In the genomic region with DNA sequence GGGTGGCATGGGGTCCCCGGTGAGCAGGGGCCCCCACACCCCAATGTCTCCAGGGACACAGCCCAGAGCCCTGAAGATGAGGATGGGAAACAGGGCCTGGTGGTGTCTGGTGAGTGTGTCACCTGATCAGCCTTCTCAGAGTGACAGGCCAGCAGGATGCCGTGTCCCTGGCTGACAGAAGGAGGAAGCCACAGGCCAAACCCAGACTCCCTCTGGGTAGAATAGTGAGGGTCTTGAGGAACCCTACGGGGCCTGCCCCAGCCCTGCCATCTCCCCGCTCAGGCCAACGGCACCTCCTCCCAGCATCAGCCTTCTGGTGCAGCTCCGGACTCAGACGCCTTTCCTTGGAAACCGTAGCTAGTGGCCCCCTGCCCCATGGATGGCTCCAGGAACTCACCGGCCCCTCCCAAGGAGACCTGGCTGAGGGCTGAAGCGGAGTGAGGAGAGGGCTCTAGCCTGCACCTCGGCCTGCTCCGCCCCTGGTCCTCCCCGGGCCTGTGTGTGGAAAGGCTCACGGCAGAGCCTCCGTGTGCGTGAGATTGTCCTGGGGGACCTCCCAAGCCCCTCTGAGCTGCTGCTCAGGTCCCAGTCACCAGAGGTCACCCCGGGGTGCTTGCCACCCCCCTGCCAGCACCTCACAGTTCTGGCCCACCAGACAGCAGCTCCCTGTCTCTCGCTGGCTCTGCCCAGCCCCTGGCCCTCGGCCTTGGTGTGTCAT, we compare ENCODE assay signal across 9 cellular contexts. TPM values are rescaled to one million over a fixed set of nuclear protein-coding genes. Genes with fewer than 3 reads are reported as not detected.
DNase-seq lines count a peak whose midpoint lies in the region; ATAC-seq, FAIRE-seq and TF ChIP-seq lines count a peak whose summit lies in the region.
"Had no signal": no experiment of that assay in that cellular context is flagged by ENCODE, and none has a peak within 500 bp of the region (broad histone marks: within the 10 kb centered on the region; RNA-seq: fewer than 3 reads in every experiment).

No MANE protein-coding gene starts in this region.

- FAIRE-seq in frontal cortex (lab: Jason Lieb, UNC) = no peak
- FAIRE-seq in urothelium cell line (lab: Jason Lieb, UNC) = no peak

- H3K27ac Mint-ChIP-seq in activated naive CD4-positive, alpha-beta T cell treated with anti-CD3 and anti-CD28 coated beads, Interleukin-2, amount 10 ng/mL, durations not matched to agents 7 days and 5 days = peak overlapping the region; percentile 77
- peak overlapping the region; percentile 50 for H3K27ac Mint-ChIP-seq in activated naive CD8-positive, alpha-beta T cell
- H3K27ac Mint-ChIP-seq in memory B cell = peak overlapping the region; percentile 92

- TF ChIP-seq CTCF in upper lobe of right lung (IDR thresholded peaks at IDR 0.05) = no peak

- no peak for DNase-seq in activated naive CD4-positive, alpha-beta T cell treated with anti-CD3 and anti-CD28 coated beads, Interleukin-2, amount 10 ng/mL, durations not matched to agents 7 days and 5 days
- DNase-seq in activated naive CD4-positive, alpha-beta T cell treated with anti-CD3 and anti-CD28 coated beads, Interleukin-2, amount 50 U/mL, for 16 hours = no peak
- DNase-seq in memory B cell (ENCODE audit: low spot score in 2 of 2) (no peak), upper lobe of right lung (peak; percentile 63), NCI-H2196 (lab: John Stamatoyannopoulos, UW; ENCODE audit: unreplicated experiment) (no peak), frontal cortex (ENCODE audit: low spot score in 2 of 2) (no peak), urothelium cell line (ENCODE audit: low spot score) (no peak)

- H3K9me3 Mint-ChIP-seq in activated naive CD4-positive, alpha-beta T cell treated with anti-CD3 and anti-CD28 coated beads, Interleukin-2, amount 10 ng/mL, durations not matched to agents 7 days and 5 days = no peaks in the 10 kb centered on the region
- no peaks in the 10 kb centered on the region for H3K9me3 Mint-ChIP-seq in activated naive CD8-positive, alpha-beta T cell (ENCODE audit: low read depth)
- no peaks in the 10 kb centered on the region for H3K9me3 Mint-ChIP-seq in memory B cell

- H3K27me3 Mint-ChIP-seq in activated naive CD4-positive, alpha-beta T cell treated with anti-CD3 and anti-CD28 coated beads, Interleukin-2, amount 10 ng/mL, durations not matched to agents 7 days and 5 days = no peaks in the 10 kb centered on the region
- H3K27me3 Mint-ChIP-seq in activated naive CD8-positive, alpha-beta T cell = no peaks in the 10 kb centered on the region
- no peaks in the 10 kb centered on the region for H3K27me3 Mint-ChIP-seq in memory B cell

- peaks cover 69% of the 10 kb centered on the region for H3K4me1 Mint-ChIP-seq in activated naive CD4-positive, alpha-beta T cell treated with anti-CD3 and anti-CD28 coated beads, Interleukin-2, amount 10 ng/mL, durations not matched to agents 7 days and 5 days
- H3K4me1 Mint-ChIP-seq in activated naive CD8-positive, alpha-beta T cell (ENCODE audit: low read depth) = peaks cover 39% of the 10 kb centered on the region
- H3K4me1 Mint-ChIP-seq in memory B cell = peaks cover 35% of the 10 kb centered on the region

- H3K27me3 ChIP-seq in upper lobe of right lung = no peaks in the 10 kb centered on the region

- no peak for ATAC-seq in memory B cell (ENCODE audit: low read depth)
- peak; percentile 7 for ATAC-seq in upper lobe of right lung

- H3K9me3 ChIP-seq in upper lobe of right lung = no peaks in the 10 kb centered on the region

- intact Hi-C loops in upper lobe of right lung (cut with DNase I) = no loop called here

- CTCF ChIA-PET in activated naive CD4-positive, alpha-beta T cell treated with anti-CD3 and anti-CD28 coated beads, Interleukin-2, amount 10 ng/mL, durations not matched to agents 7 days and 5 days (lab: Charles Lee) = interaction anchor here (0.7 to 23.0 kb wide), 6 partner anchors 12 to 93 kb away, joined by 3 to 357 read pairs (median 4); no protein-coding TSS in a partner anchor

- H3K4me3 ChIP-seq in upper lobe of right lung = no peak overlapping the region

- H3K4me3 Mint-ChIP-seq in activated naive CD4-positive, alpha-beta T cell treated with anti-CD3 and anti-CD28 coated beads, Interleukin-2, amount 10 ng/mL, durations not matched to agents 7 days and 5 days = no peak overlapping the region
- peak overlapping the region; percentile 44 for H3K4me3 Mint-ChIP-seq in activated naive CD8-positive, alpha-beta T cell
- H3K4me3 Mint-ChIP-seq in memory B cell = no peak overlapping the region

- peaks cover 79% of the 10 kb centered on the region for H3K4me1 ChIP-seq in upper lobe of right lung

- peaks cover 6% of the 10 kb centered on the region for H3K36me3 Mint-ChIP-seq in activated naive CD4-positive, alpha-beta T cell treated with anti-CD3 and anti-CD28 coated beads, Interleukin-2, amount 10 ng/mL, durations not matched to agents 7 days and 5 days
- no peaks in the 10 kb centered on the region for H3K36me3 Mint-ChIP-seq in activated naive CD8-positive, alpha-beta T cell
- H3K36me3 Mint-ChIP-seq in memory B cell = peaks cover 5% of the 10 kb centered on the region

- H3K27ac ChIP-seq in upper lobe of right lung = peak overlapping the region; percentile 80
- H3K27ac ChIP-seq: epithelial cell of prostate had no signal

- H3K36me3 ChIP-seq in upper lobe of right lung = peaks cover 17% of the 10 kb centered on the region

RNA-seq across cellular contexts. Expression of a gene that starts 6.0 kb away (rescaled TPM):
- total RNA-seq in upper lobe of right lung (66.3 TPM), frontal cortex (79.9 TPM)

RNA-seq across cellular contexts. Expression of a gene that starts 48.7 kb away (rescaled TPM):
- total RNA-seq in upper lobe of right lung (27.4 TPM), frontal cortex (2.0 TPM)

RNA-seq across cellular contexts. Expression of a gene that starts 53.3 kb away (rescaled TPM):
- total RNA-seq in upper lobe of right lung = 0.75 TPM
- 0.41 TPM for total RNA-seq in frontal cortex
